In genomic region chr7:137717045-137717444, GRCh38 we compare ENCODE assay signal across 24 cellular contexts.
"Had no signal": no experiment of that assay in that cellular context is flagged by ENCODE, and none has a peak within 500 bp of the region (broad histone marks: within the 10 kb centered on the region; RNA-seq: fewer than 3 reads in every experiment).

No MANE protein-coding gene starts in this region.

- H3K27me3 ChIP-seq: esophagus squamous epithelium, gastrocnemius medialis, heart left ventricle, right lobe of liver, stomach, thyroid gland, vagina had no signal

- H3K4me1 ChIP-seq: colonic mucosa, esophagus squamous epithelium, gastrocnemius medialis, pancreas, right lobe of liver, stomach, vagina had no signal

- DNase-seq: colonic mucosa; effector memory CD4-positive, alpha-beta T cell; erythroblast; esophagus squamous epithelium; foreskin fibroblast; gastrocnemius medialis; kidney; mucosa of descending colon; naive B cell; pancreas; retina; right lobe of liver; stimulated activated CD4-positive, alpha-beta T cell treated with anti-CD3 and anti-CD28 coated beads, Interleukin-2, amount 100 ng/mL, for 24 hours; stimulated activated CD4-positive, alpha-beta T cell treated with anti-CD3 and anti-CD28 coated beads, Interleukin-4, amount 100 ng/mL, for 24 hours; stimulated activated naive CD4-positive, alpha-beta T cell treated with Interleukin-2 at 50 U/mL for 16 hours; stomach; thyroid gland had no signal

- ATAC-seq: gastrocnemius medialis; left lobe of liver; mucosa of descending colon; natural killer cell treated with Interleukin-12 subunit alpha and Interleukin-12 subunit beta and Interleukin-15 and Interleukin-18, amount 100 ng/mL, for 72 hours; pancreas; stimulated activated effector memory CD8-positive, alpha-beta T cell treated with anti-CD3 and anti-CD28 coated beads, Interleukin-12 subunit alpha, Interleukin-12 subunit beta, amount 100 ng/mL, for 72 hours had no signal

- H3K36me3 ChIP-seq: colonic mucosa, esophagus squamous epithelium, gastrocnemius medialis, heart left ventricle, neutrophil, pancreas, right lobe of liver, stomach, thyroid gland, vagina had no signal

- H3K4me2 ChIP-seq: hepatocyte had no signal

- H3K9me3 ChIP-seq: colonic mucosa, esophagus squamous epithelium, gastrocnemius medialis, heart left ventricle, mucosa of descending colon, neutrophil, pancreas, right lobe of liver, stomach, thyroid gland, vagina had no signal

- H3K27ac ChIP-seq: colonic mucosa, esophagus squamous epithelium, gastrocnemius medialis, hepatocyte, neutrophil, pancreas, stomach, vagina had no signal

- H3K4me3 ChIP-seq: colonic mucosa, esophagus squamous epithelium, gastrocnemius medialis, heart left ventricle, hepatocyte, mucosa of descending colon, pancreas, right lobe of liver, stomach, thyroid gland, vagina had no signal
